14 cellular contexts compared by ENCODE assay signal in genomic region chr3:184662192-184662591, GRCh38.
"Had no signal": no experiment of that assay in that cellular context is flagged by ENCODE, and none has a peak within 500 bp of the region (broad histone marks: within the 10 kb centered on the region; RNA-seq: fewer than 3 reads in every experiment).

No MANE protein-coding gene starts in this region.

- H3K27ac ChIP-seq: heart left ventricle, sigmoid colon had no signal

- H3K36me3 ChIP-seq: heart left ventricle, sigmoid colon had no signal

- H3K27me3 ChIP-seq: heart left ventricle, sigmoid colon had no signal

- H3K4me3 ChIP-seq: heart left ventricle, sigmoid colon had no signal

- DNase-seq: activated CD4-positive, alpha-beta T cell treated with anti-CD3 and anti-CD28 coated beads, Interleukin-2, amount 50 U/mL, for 48 hours; activated gamma-delta T cell; activated T-cell treated with anti-CD3 and anti-CD28 coated beads, Interleukin-2, amount 50 U/mL, for 48 hours; aorta; central memory CD4-positive, alpha-beta T cell; cortex of kidney; effector memory CD8-positive, alpha-beta T cell; foreskin melanocyte; heart left ventricle; sigmoid colon; stimulated activated CD4-positive, alpha-beta T cell treated with anti-CD3 and anti-CD28 coated beads, Interleukin-12 subunit alpha, Interleukin-12 subunit beta, amount 100 ng/mL, for 4 hours; stimulated activated naive CD4-positive, alpha-beta T cell treated with Interleukin-2 at 50 U/mL for 16 hours had no signal

- H3K4me1 ChIP-seq: sigmoid colon had no signal

- ATAC-seq: activated CD4-positive, CD25-positive, alpha-beta regulatory T cell treated with anti-CD3 and anti-CD28 coated beads, Interleukin-2, amount 50 U/mL, for 24 hours; effector memory CD8-positive, alpha-beta T cell; left lobe of liver had no signal

- H3K9me3 ChIP-seq: heart left ventricle, sigmoid colon had no signal
